ENCODE assay signal across 8 cellular contexts in genomic region chr11:103681855-103682254, GRCh38.
DNase-seq lines count a peak whose midpoint lies in the region; ATAC-seq and TF ChIP-seq lines count a peak whose summit lies in the region.

No MANE protein-coding gene starts in this region.

- DNase-seq in GM20000 (ENCODE audit: low spot score) = no peak
- no peak for DNase-seq in NCI-H1105 (lab: John Stamatoyannopoulos, UW)
- DNase-seq in tibial artery = no peak

- H3K4me3 ChIP-seq in iPS-18a (ENCODE audit: low read length) (peak overlapping the region; percentile 18), tibial artery (no peak overlapping the region)

- TF ChIP-seq CTCF in GM20000 (IDR thresholded peaks at IDR 0.05; ENCODE audit: extremely low read depth, missing control alignments) (no peak), tibial artery (IDR thresholded peaks at IDR 0.05) (no peak)

- H3K27ac ChIP-seq in iPS-18a (ENCODE audit: low read length) (no peak overlapping the region), tibial artery (no peak overlapping the region)

- no peaks in the 10 kb centered on the region for H3K36me3 ChIP-seq in iPS-18a (ENCODE audit: control insufficient read depth, low read depth, low read length)
- H3K36me3 ChIP-seq in tibial artery = no peaks in the 10 kb centered on the region

- H3K9ac ChIP-seq in iPS-18a (ENCODE audit: low read length) = no peak overlapping the region

- ATAC-seq in GM19023 (IDR thresholded peaks at IDR 0.05; ENCODE audit: unreplicated experiment) (peak; percentile 26), GM21786 (IDR thresholded peaks at IDR 0.05; ENCODE audit: unreplicated experiment) (peak; percentile 7), HG03565 (IDR thresholded peaks at IDR 0.05; ENCODE audit: unreplicated experiment) (peak; percentile 14), HG02571 (IDR thresholded peaks at IDR 0.05; ENCODE audit: unreplicated experiment) (no peak)

- no peaks in the 10 kb centered on the region for H3K9me3 ChIP-seq in iPS-18a (ENCODE audit: control insufficient read depth, low read depth, low read length)
- H3K9me3 ChIP-seq in tibial artery = no peaks in the 10 kb centered on the region

- H3K4me1 ChIP-seq in iPS-18a (ENCODE audit: control insufficient read depth, low read depth, low read length) (peaks cover 18% of the 10 kb centered on the region), tibial artery (peaks cover 0 to 7% (median 2%) of the 10 kb centered on the region in 4 donors)

- H3K27me3 ChIP-seq in iPS-18a (ENCODE audit: control insufficient read depth, insufficient read depth, low read length) = no peaks in the 10 kb centered on the region
- H3K27me3 ChIP-seq in tibial artery = no peaks in the 10 kb centered on the region

- intact Hi-C loops in tibial artery (cut with DNase I; ENCODE audit: low total_unique reads) = no loop called here
